In genomic region chr12:121240484-121241202, GRCh38 we compare ENCODE assay signal across 9 cellular contexts. TPM values are rescaled to one million over a fixed set of nuclear protein-coding genes. Genes with fewer than 3 reads are reported as not detected.
DNase-seq lines count a peak whose midpoint lies in the region; ATAC-seq lines count a peak whose summit lies in the region.
"Had no signal": no experiment of that assay in that cellular context is flagged by ENCODE, and none has a peak within 500 bp of the region (broad histone marks: within the 10 kb centered on the region; RNA-seq: fewer than 3 reads in every experiment).

No MANE protein-coding gene starts in this region.

- no peak overlapping the region for H3K4me3 ChIP-seq in iPS-20b (ENCODE audit: low read length)

- peak overlapping the region; percentile 75 for H3K27ac Mint-ChIP-seq in activated naive CD4-positive, alpha-beta T cell treated with anti-CD3 and anti-CD28 coated beads for 36 hours

- no peaks in the 10 kb centered on the region for H3K9me3 Mint-ChIP-seq in activated naive CD4-positive, alpha-beta T cell treated with anti-CD3 and anti-CD28 coated beads for 36 hours

- peak; percentile 94 for DNase-seq in T follicular helper cell (ENCODE audit: low read depth)
- DNase-seq in activated naive CD4-positive, alpha-beta T cell treated with anti-CD3 and anti-CD28 coated beads for 36 hours = peak; percentile 84
- DNase-seq in stimulated activated CD4-positive, alpha-beta T cell treated with anti-CD3 and anti-CD28 coated beads, Interleukin-1b, Interleukin-23, amount 100 ng/mL, for 48 hours = peak; percentile 70
- DNase-seq in OCI-M1 (lab: John Stamatoyannopoulos, UW) = no peak
- no peak for DNase-seq in NCI-H226
- no peak for DNase-seq in NCI-H2196 treated with DMSO at 0.1 percent for 48 hours (lab: John Stamatoyannopoulos, UW; ENCODE audit: unreplicated experiment)
- DNase-seq: IMR-90 had no signal

- H3K4me3 Mint-ChIP-seq in activated naive CD4-positive, alpha-beta T cell treated with anti-CD3 and anti-CD28 coated beads for 36 hours = peak overlapping the region; percentile 32

- CTCF ChIA-PET in activated naive CD4-positive, alpha-beta T cell treated with anti-CD3 and anti-CD28 coated beads for 36 hours (lab: Charles Lee) = interaction anchor here (0.5 to 2.2 kb wide), 7 partner anchors 10 to 653 kb away, joined by 3 to 8 read pairs (median 3); no protein-coding TSS in a partner anchor

- H3K4me1 Mint-ChIP-seq in activated naive CD4-positive, alpha-beta T cell treated with anti-CD3 and anti-CD28 coated beads for 36 hours (ENCODE audit: low read depth) = peaks cover 34% of the 10 kb centered on the region

- intact Hi-C loops in activated naive CD4-positive, alpha-beta T cell treated with anti-CD3 and anti-CD28 coated beads for 36 hours (cut with micrococcal nuclease) = loop anchor here (1.0 kb wide), 1 partner anchor 56 kb away; the partner anchor contains the start of gene CAMKK2

- peaks cover 34% of the 10 kb centered on the region for H3K36me3 ChIP-seq in iPS-20b (ENCODE audit: insufficient read depth, low read depth, low read length)

- H3K27ac ChIP-seq in iPS-20b (ENCODE audit: low read length) = no peak overlapping the region

- peaks cover 20% of the 10 kb centered on the region for H3K36me3 Mint-ChIP-seq in activated naive CD4-positive, alpha-beta T cell treated with anti-CD3 and anti-CD28 coated beads for 36 hours (ENCODE audit: low read depth)

- no peaks in the 10 kb centered on the region for H3K27me3 Mint-ChIP-seq in activated naive CD4-positive, alpha-beta T cell treated with anti-CD3 and anti-CD28 coated beads for 36 hours (ENCODE audit: low read depth)

- H3K27me3 ChIP-seq in iPS-20b (ENCODE audit: insufficient read depth, low read length) = no peaks in the 10 kb centered on the region

- H3K4me1 ChIP-seq in iPS-20b (ENCODE audit: insufficient read depth, low read length) = peaks cover 6% of the 10 kb centered on the region; the same call in 1 of the 2 replicates

- H3K9ac ChIP-seq in iPS-20b (ENCODE audit: low read depth, low read length) = 0 out of 2 replicates have a peak overlapping the region, but pooled peaks have one; percentile 1

- ATAC-seq in GM19463 (IDR thresholded peaks at IDR 0.05; ENCODE audit: unreplicated experiment) = no peak

- no peaks in the 10 kb centered on the region for H3K9me3 ChIP-seq in iPS-20b (ENCODE audit: insufficient read depth, low read depth, low read length)

RNA-seq across cellular contexts. Expression of gene P2RX4, which starts 30.7 kb away (rescaled TPM):
- 10 to 100 TPM; 14.2 to 18.0 TPM for total RNA-seq in activated naive CD4-positive, alpha-beta T cell treated with anti-CD3 and anti-CD28 coated beads for 36 hours

RNA-seq across cellular contexts. Expression of gene CAMKK2, which starts 55.9 kb away (rescaled TPM):
- total RNA-seq in activated naive CD4-positive, alpha-beta T cell treated with anti-CD3 and anti-CD28 coated beads for 36 hours = 10 to 100 TPM; 14.8 to 18.8 TPM

Comparison
In these comparisons a context has a peak if more than half of its experiments do, and no peak if none do; other contexts are left out.
1. DNase-seq: peak in T follicular helper cell (single experiment), activated naive CD4-positive, alpha-beta T cell treated with anti-CD3 and anti-CD28 coated beads for 36 hours (single experiment) and stimulated activated CD4-positive, alpha-beta T cell treated with anti-CD3 and anti-CD28 coated beads, Interleukin-1b, Interleukin-23, amount 100 ng/mL, for 48 hours (single experiment); none in OCI-M1 (single experiment), NCI-H226 (single experiment) and NCI-H2196 treated with DMSO at 0.1 percent for 48 hours (single experiment).